Comparison of ENCODE assay signal across 25 cellular contexts in genomic region chr22:45444168-45444567, GRCh38. TPM values are rescaled to one million over a fixed set of nuclear protein-coding genes. Genes with fewer than 3 reads are reported as not detected.
DNase-seq lines count a peak whose midpoint lies in the region; FAIRE-seq and TF ChIP-seq lines count a peak whose summit lies in the region.
"Had no signal": no experiment of that assay in that cellular context is flagged by ENCODE, and none has a peak within 500 bp of the region (broad histone marks: within the 10 kb centered on the region; RNA-seq: fewer than 3 reads in every experiment).

No MANE protein-coding gene starts in this region.

- DNase-seq in Caco-2 (peak; percentile 51 to 67), PC-9 (peak in 1 of 2 experiments; percentile 56), fibroblast of villous mesenchyme (ENCODE audit: low read depth) (peak; percentile 94), ureter (ENCODE audit: low spot score) (no peak), RCC 7860 (ENCODE audit: low spot score) (no peak), hepatic stellate cell (ENCODE audit: low spot score) (no peak)
- DNase-seq: CD4-positive, CD25-positive, alpha-beta regulatory T cell; COR-L47; DMS 273 treated with DMSO at 0.1 percent for 48 hours; DMS79 treated with DMSO at 0.1 percent for 48 hours; GOT3; HCEC 1CT; NCI-H1694; NCI-H2081; NCI-H2171; NCI-H524 treated with DMSO at 0.1 percent for 48 hours; SW 1271 had no signal

- H3K27ac Mint-ChIP-seq in Caco-2 (ENCODE audit: unreplicated experiment) (peak overlapping the region; percentile 96), nephron (peak overlapping the region in 2 of 3 experiments; percentile 12 to 44)
- H3K27ac Mint-ChIP-seq: CD4-positive, CD25-positive, alpha-beta regulatory T cell; IgD-negative memory B cell had no signal

- peaks cover 20% of the 10 kb centered on the region for H3F3A ChIP-seq in PC-9 (ENCODE audit: insufficient read depth, low read depth)

- peak overlapping the region; percentile 36 for H3K27ac ChIP-seq in PC-9
- H3K27ac ChIP-seq: A549 had no signal

- H3K4me1 Mint-ChIP-seq in Caco-2 (ENCODE audit: low read depth, unreplicated experiment) (peaks cover 50% of the 10 kb centered on the region), nephron (peaks cover 30% of the 10 kb centered on the region)

- intact Hi-C loops in Caco-2 (cut with micrococcal nuclease; ENCODE audit: unreplicated experiment), result loop anchor here (1.0 to 5.0 kb wide), 2 partner anchors 34 to 108 kb away; no protein-coding TSS in a partner anchor
- intact Hi-C loops in PC-9 (cut with micrococcal nuclease; ENCODE audit: unreplicated experiment), result loop anchor here (10.0 kb wide), 1 partner anchor 191 kb away; no protein-coding TSS in a partner anchor

- CTCF ChIA-PET in Caco-2 (lab: Charles Lee), result interaction anchor here (0.9 to 1.1 kb wide), 2 partner anchors 18 to 30 kb away, joined by 4 read pairs; no protein-coding TSS in a partner anchor
- CTCF ChIA-PET in PC-9 (lab: Charles Lee), result no interaction called here

- H3K9me3 ChIP-seq in Caco-2 (no peaks in the 10 kb centered on the region), PC-9 (ENCODE audit: insufficient read depth, low read depth) (no peaks in the 10 kb centered on the region)
- H3K9me3 ChIP-seq: A549 had no signal

- H3K4me1 ChIP-seq in Caco-2 (peaks cover 59% of the 10 kb centered on the region), PC-9 (replicated peaks; ENCODE audit: insufficient read depth) (peaks cover 47% of the 10 kb centered on the region)

- FAIRE-seq in RCC 7860 (lab: Jason Lieb, UNC), result no peak
- FAIRE-seq: A549, GM12892, HTR-8/SVneo had no signal

- H3K27me3 Mint-ChIP-seq in Caco-2 (ENCODE audit: insufficient read depth, unreplicated experiment) (no peaks in the 10 kb centered on the region), nephron (ENCODE audit: low read depth) (peaks cover 7% of the 10 kb centered on the region)

- H3K9me3 Mint-ChIP-seq in Caco-2 (ENCODE audit: unreplicated experiment), result no peaks in the 10 kb centered on the region
- no peaks in the 10 kb centered on the region for H3K9me3 Mint-ChIP-seq in nephron
- H3K9me3 Mint-ChIP-seq: CD4-positive, CD25-positive, alpha-beta regulatory T cell; IgD-negative memory B cell had no signal

- no peaks in the 10 kb centered on the region for H3K9me2 ChIP-seq in PC-9 (ENCODE audit: insufficient read depth)

- POLR2A ChIA-PET in Caco-2 (lab: Charles Lee), result interaction anchor here (1.0 to 1.8 kb wide), 2 partner anchors 29 to 60 kb away, joined by 3 to 15 read pairs; no protein-coding TSS in a partner anchor
- POLR2A ChIA-PET in PC-9 (lab: Charles Lee; ENCODE audit: unreplicated experiment), result no interaction called here

- H3K4me2 ChIP-seq in PC-9, result peak overlapping the region; percentile 47
- H3K4me2 ChIP-seq: A549 had no signal

- H3K36me3 Mint-ChIP-seq in Caco-2 (ENCODE audit: insufficient read depth, unreplicated experiment) (peaks cover 9% of the 10 kb centered on the region), nephron (ENCODE audit: low read depth) (no peaks in the 10 kb centered on the region)
- H3K36me3 Mint-ChIP-seq: CD4-positive, CD25-positive, alpha-beta regulatory T cell; IgD-negative memory B cell had no signal

- H3K36me3 ChIP-seq in Caco-2 (ENCODE audit: control insufficient read depth, insufficient read depth, low read length) (no peaks in the 10 kb centered on the region), PC-9 (ENCODE audit: low read depth) (no peaks in the 10 kb centered on the region)

- no peaks in the 10 kb centered on the region for H3K79me2 ChIP-seq in PC-9 (ENCODE audit: low read depth)

- BruUV-seq in Caco-2 (replicated peaks; lab: Mats Ljungman, UMichigan) (TSS peak; percentile 10), PC-9 (replicated peaks; lab: Mats Ljungman, UMichigan) (no TSS peak)

- peak overlapping the region; percentile 50 for H2AFZ ChIP-seq in PC-9

- no peaks in the 10 kb centered on the region for H4K20me1 ChIP-seq in PC-9 (ENCODE audit: insufficient read depth)

- H3K4me3 ChIP-seq in Caco-2 (ENCODE audit: low read depth, low read length) (no peak overlapping the region), PC-9 (no peak overlapping the region), fibroblast of villous mesenchyme (ENCODE audit: low read depth, low read length) (no peak overlapping the region)
- H3K4me3 ChIP-seq: A549 had no signal

- H3K27me3 ChIP-seq in Caco-2 (replicated peaks; ENCODE audit: control insufficient read depth, insufficient read depth, low read length), result no peaks in the 10 kb centered on the region
- no peaks in the 10 kb centered on the region for H3K27me3 ChIP-seq in PC-9 (ENCODE audit: insufficient read depth, low read depth)

- H3K4me3 Mint-ChIP-seq in Caco-2 (ENCODE audit: unreplicated experiment) (peak overlapping the region; percentile 45), nephron (no peak overlapping the region)
- H3K4me3 Mint-ChIP-seq: CD4-positive, CD25-positive, alpha-beta regulatory T cell; IgD-negative memory B cell had no signal

- TF ChIP-seq CTCF in Caco-2 (IDR thresholded peaks at IDR 0.05; ENCODE audit: insufficient read depth in 1 of 2, low read depth in 1 of 2, low read length in 1 of 2, severe bottlenecking in 1 of 2, unreplicated experiment in 1 of 2) (no peak), PC-9 (conservative IDR thresholded peaks at IDR 0.05) (no peak), fibroblast of villous mesenchyme (IDR thresholded peaks at IDR 0.05; ENCODE audit: insufficient read depth, low read depth, low read length) (no peak), nephron (IDR thresholded peaks at IDR 0.05; ENCODE audit: unreplicated experiment in 3 of 3) (no peak)

RNA-seq across cellular contexts. Expression of gene RIBC2, which starts 30.7 kb away (rescaled TPM):
- 11.5 and 14.1 TPM in 2 replicates for total RNA-seq in Caco-2 (2022)
- 4.0 and 11.0 TPM in 2 replicates for total RNA-seq in PC-9 (2021)
- 0.86 and 0.97 TPM in 2 replicates for total RNA-seq in fibroblast of villous mesenchyme
- total RNA-seq in ureter, result 2.1 TPM
- total RNA-seq: Right ventricle myocardium superior had no signal

RNA-seq across cellular contexts. Expression of gene SMC1B, which starts 30.8 kb away (rescaled TPM):
- total RNA-seq in Caco-2 (2022) (4.6 and 5.3 TPM in 2 replicates), PC-9 (2021) (0.28 and 0.31 TPM in 2 replicates), fibroblast of villous mesenchyme (not detected in 2 replicates), ureter (0.21 TPM)
- total RNA-seq: CD4-positive, CD25-positive, alpha-beta regulatory T cell; G401; Right ventricle myocardium superior had no signal

RNA-seq across cellular contexts. Expression of gene FBLN1, which starts 58.5 kb away (rescaled TPM):
- 510 and 519 TPM in 2 replicates for total RNA-seq in Caco-2 (2022)
- total RNA-seq in PC-9 (2021), result 158 and 167 TPM in 2 replicates
- total RNA-seq in fibroblast of villous mesenchyme, result 102 and 256 TPM in 2 replicates
- total RNA-seq in ureter, result 286 TPM
- total RNA-seq: OCI-LY7 had no signal

Comparison
In these comparisons a context has a peak if more than half of its experiments do, and no peak if none do; other contexts are left out.
1. DNase-seq: peak in Caco-2 (2 of 2) and fibroblast of villous mesenchyme (single experiment); none in ureter (single experiment), RCC 7860 (single experiment) and hepatic stellate cell (single experiment).